ENCODE assay signal across 6 cellular contexts in genomic region chr19:2266183-2266993, GRCh38. TPM values are rescaled to one million over a fixed set of nuclear protein-coding genes. Genes with fewer than 3 reads are reported as not detected.
DNase-seq lines count a peak whose midpoint lies in the region; ATAC-seq and TF ChIP-seq lines count a peak whose summit lies in the region.

No MANE protein-coding gene starts in this region.

- no peak overlapping the region for H2AFZ ChIP-seq in ACC112 (ENCODE audit: low read length, unreplicated experiment)

- H3K4me3 ChIP-seq in ACC112 (ENCODE audit: low read depth, low read length), result peak overlapping the region; percentile 14; the same call in 1 of the 2 replicates

- no peaks in the 10 kb centered on the region for H3K27me3 ChIP-seq in ACC112 (ENCODE audit: insufficient read depth, low read length)

- no peak for TF ChIP-seq CTCF in mesothelial cell of epicardium (IDR thresholded peaks at IDR 0.05; ENCODE audit: unreplicated experiment)

- H3K27ac Mint-ChIP-seq in activated naive CD8-positive, alpha-beta T cell treated with anti-CD3 and anti-CD28 coated beads, Interleukin-2, amount 50 U/mL, for 24 hours, result peak overlapping the region; percentile 52
- peak overlapping the region; percentile 21 for H3K27ac Mint-ChIP-seq in mesothelial cell of epicardium

- H3K9me3 Mint-ChIP-seq in activated naive CD8-positive, alpha-beta T cell treated with anti-CD3 and anti-CD28 coated beads, Interleukin-2, amount 50 U/mL, for 24 hours, result no peaks in the 10 kb centered on the region
- no peaks in the 10 kb centered on the region for H3K9me3 Mint-ChIP-seq in mesothelial cell of epicardium

- H3K36me3 Mint-ChIP-seq in activated naive CD8-positive, alpha-beta T cell treated with anti-CD3 and anti-CD28 coated beads, Interleukin-2, amount 50 U/mL, for 24 hours (ENCODE audit: low read depth), result peaks cover 7% of the 10 kb centered on the region
- peaks cover under 1% of the 10 kb centered on the region for H3K36me3 Mint-ChIP-seq in mesothelial cell of epicardium

- H3K79me2 ChIP-seq in ACC112 (ENCODE audit: control insufficient read depth, insufficient read depth, low read length, unreplicated experiment), result peaks cover 19% of the 10 kb centered on the region

- no peak overlapping the region for H3K4me3 Mint-ChIP-seq in activated naive CD8-positive, alpha-beta T cell treated with anti-CD3 and anti-CD28 coated beads, Interleukin-2, amount 50 U/mL, for 24 hours
- H3K4me3 Mint-ChIP-seq in mesothelial cell of epicardium, result no peak overlapping the region

- peaks cover 19% of the 10 kb centered on the region for H3K4me1 Mint-ChIP-seq in activated naive CD8-positive, alpha-beta T cell treated with anti-CD3 and anti-CD28 coated beads, Interleukin-2, amount 50 U/mL, for 24 hours
- peaks cover 15% of the 10 kb centered on the region for H3K4me1 Mint-ChIP-seq in mesothelial cell of epicardium

- H3K27me3 Mint-ChIP-seq in activated naive CD8-positive, alpha-beta T cell treated with anti-CD3 and anti-CD28 coated beads, Interleukin-2, amount 50 U/mL, for 24 hours, result no peaks in the 10 kb centered on the region
- no peaks in the 10 kb centered on the region for H3K27me3 Mint-ChIP-seq in mesothelial cell of epicardium (ENCODE audit: low read depth)

- DNase-seq in activated naive CD8-positive, alpha-beta T cell treated with anti-CD3 and anti-CD28 coated beads, Interleukin-2, amount 50 U/mL, for 24 hours, result peak; percentile 59
- DNase-seq in mesothelial cell of epicardium (ENCODE audit: low spot score in 2 of 2, unreplicated experiment in 2 of 2) (peak in 1 of 2 experiments; percentile 60), A172 (ENCODE audit: low spot score) (no peak)

- no peaks in the 10 kb centered on the region for H3K36me3 ChIP-seq in ACC112 (ENCODE audit: insufficient read depth, low read length)

- no peak overlapping the region for H3K27ac ChIP-seq in ACC112 (ENCODE audit: low read depth, low read length)

- H3K4me1 ChIP-seq in ACC112 (ENCODE audit: control insufficient read depth, insufficient read depth, low read length, unreplicated experiment), result peaks cover 8% of the 10 kb centered on the region

- ATAC-seq in HG02588 (IDR thresholded peaks at IDR 0.05; ENCODE audit: unreplicated experiment), result peak; percentile 27
- peak; percentile 6 for ATAC-seq in activated naive CD8-positive, alpha-beta T cell treated with anti-CD3 and anti-CD28 coated beads, Interleukin-2, amount 50 U/mL, for 24 hours
- ATAC-seq in HG03457 (IDR thresholded peaks at IDR 0.05; ENCODE audit: unreplicated experiment), result no peak

RNA-seq across cellular contexts. Expression of gene JSRP1, which starts 10.2 kb away (rescaled TPM):
- total RNA-seq in mesothelial cell of epicardium, result 0.80 TPM in 1 of 3 replicates, not detected in the others
- not detected in 2 replicates for total RNA-seq in A172 (2014; rRNA removed; shearing (Covaris generic))

RNA-seq across cellular contexts. Expression of gene PEAK3, which starts 15.6 kb away (rescaled TPM):
- 0.11 TPM in 1 of 3 replicates, not detected in the others for total RNA-seq in mesothelial cell of epicardium
- total RNA-seq in A172 (2014; rRNA removed; shearing (Covaris generic)), result 0.22 and 1.7 TPM in 2 replicates

RNA-seq across cellular contexts. Expression of gene AMH, which starts 17.3 kb away (rescaled TPM):
- total RNA-seq in mesothelial cell of epicardium, result 42.4 to 50.1 TPM (median 44.5 TPM) in 3 replicates
- 8.5 and 10.0 TPM in 2 replicates for total RNA-seq in A172 (2014; rRNA removed; shearing (Covaris generic))

RNA-seq across cellular contexts. Expression of gene SF3A2, which starts 29.8 kb away (rescaled TPM):
- total RNA-seq in mesothelial cell of epicardium, result 142 to 156 TPM (median 146 TPM) in 3 replicates
- 41.1 and 42.9 TPM in 2 replicates for total RNA-seq in A172 (2014; rRNA removed; shearing (Covaris generic))

RNA-seq across cellular contexts. Expression of gene PLEKHJ1, which starts 30.3 kb away (rescaled TPM):
- total RNA-seq in mesothelial cell of epicardium, result 73.4 to 75.6 TPM (median 73.8 TPM) in 3 replicates
- 172 and 177 TPM in 2 replicates for total RNA-seq in A172 (2014; rRNA removed; shearing (Covaris generic))
